ENCODE assay signal across 16 cellular contexts in genomic region chr5:139415869-139416268, GRCh38. TPM values are rescaled to one million over a fixed set of nuclear protein-coding genes. Genes with fewer than 3 reads are reported as not detected.
DNase-seq lines count a peak whose midpoint lies in the region; ATAC-seq and TF ChIP-seq lines count a peak whose summit lies in the region.
"Had no signal": no experiment of that assay in that cellular context is flagged by ENCODE, and none has a peak within 500 bp of the region (broad histone marks: within the 10 kb centered on the region; RNA-seq: fewer than 3 reads in every experiment).

No MANE protein-coding gene starts in this region.

- H3K36me3 ChIP-seq in MM.1S (replicated peaks; ENCODE audit: insufficient read depth, low read length) (no peaks in the 10 kb centered on the region), skeletal muscle tissue (ENCODE audit: control insufficient read depth in 3 of 3, insufficient read depth in 3 of 3, low read length in 3 of 3) (peaks cover 1 to 9% (median 2%) of the 10 kb centered on the region in 3 donors), mucosa of descending colon (ENCODE audit: low read depth) (no peaks in the 10 kb centered on the region)
- H3K36me3 ChIP-seq: ovary had no signal

- peak overlapping the region; percentile 63 for H3K4me2 ChIP-seq in MM.1S (ENCODE audit: low read depth, low read length)

- H3K9me3 ChIP-seq in MM.1S (replicated peaks; ENCODE audit: insufficient read depth, low read length): no peaks in the 10 kb centered on the region
- no peaks in the 10 kb centered on the region for H3K9me3 ChIP-seq in skeletal muscle tissue (ENCODE audit: control insufficient read depth in 3 of 3, low read length in 3 of 3)
- H3K9me3 ChIP-seq in mucosa of descending colon: no peaks in the 10 kb centered on the region
- H3K9me3 ChIP-seq: ovary had no signal

- peak overlapping the region; percentile 89 for H3K27ac Mint-ChIP-seq in T-helper 2 cell treated with Interferon-gamma antibody and Interleukin-4, amounts not matched to agents 5 μg/mL and 100 μg/mL, for 36 hours
- H3K27ac Mint-ChIP-seq: effector memory CD8-positive, alpha-beta T cell had no signal

- peaks cover 34% of the 10 kb centered on the region for H3F3A ChIP-seq in MM.1S (ENCODE audit: insufficient read depth, low read length)

- no peaks in the 10 kb centered on the region for H3K9me2 ChIP-seq in MM.1S (replicated peaks; ENCODE audit: insufficient read depth, low read length)

- no peaks in the 10 kb centered on the region for H3K27me3 Mint-ChIP-seq in T-helper 2 cell treated with Interferon-gamma antibody and Interleukin-4, amounts not matched to agents 5 μg/mL and 100 μg/mL, for 36 hours (ENCODE audit: low read depth)
- H3K27me3 Mint-ChIP-seq: CD4-positive, alpha-beta memory T cell; effector memory CD8-positive, alpha-beta T cell had no signal

- H3K36me3 Mint-ChIP-seq in T-helper 2 cell treated with Interferon-gamma antibody and Interleukin-4, amounts not matched to agents 5 μg/mL and 100 μg/mL, for 36 hours (ENCODE audit: low read depth): peaks cover 17% of the 10 kb centered on the region

- no peaks in the 10 kb centered on the region for H3K79me2 ChIP-seq in MM.1S (ENCODE audit: low read length)

- peaks cover 57% of the 10 kb centered on the region for H3K4me1 ChIP-seq in MM.1S (ENCODE audit: low read length)
- peaks cover 61 to 72% (median 66%) of the 10 kb centered on the region in 3 donors for H3K4me1 ChIP-seq in skeletal muscle tissue (ENCODE audit: control insufficient read depth in 3 of 3, insufficient read depth in 3 of 3, low read length in 3 of 3)
- peaks cover 32% of the 10 kb centered on the region for H3K4me1 ChIP-seq in mucosa of descending colon (ENCODE audit: low read depth)

- H3K27me3 ChIP-seq in MM.1S (replicated peaks; ENCODE audit: insufficient read depth, low read length) (no peaks in the 10 kb centered on the region), skeletal muscle tissue (ENCODE audit: control insufficient read depth in 3 of 3, insufficient read depth in 3 of 3, low read length in 3 of 3) (no peaks in the 10 kb centered on the region)
- H3K27me3 ChIP-seq: foreskin keratinocyte, ovary had no signal

- no peak for DNase-seq in T-helper 2 cell treated with Interferon-gamma antibody and Interleukin-4, amounts not matched to agents 5 μg/mL and 100 μg/mL, for 36 hours (ENCODE audit: low spot score)
- DNase-seq in T-helper 2 cell (no peak), MM.1S (no peak), caudate nucleus (lab: John Stamatoyannopoulos, UW) (no peak), GM19240 (ENCODE audit: insufficient read length, low spot score) (no peak), DMS79 treated with DMSO at 0.1 percent for 48 hours (lab: John Stamatoyannopoulos, UW) (no peak), mucosa of descending colon (no peak)
- DNase-seq: 8988T; CD4-positive, alpha-beta memory T cell; effector memory CD8-positive, alpha-beta T cell; NCI-H2171; ovary; SIG-M5 had no signal

- H3K9me3 Mint-ChIP-seq in T-helper 2 cell treated with Interferon-gamma antibody and Interleukin-4, amounts not matched to agents 5 μg/mL and 100 μg/mL, for 36 hours: no peaks in the 10 kb centered on the region
- H3K9me3 Mint-ChIP-seq: CD4-positive, alpha-beta memory T cell; effector memory CD8-positive, alpha-beta T cell had no signal

- H4K20me1 ChIP-seq in MM.1S (ENCODE audit: insufficient read depth, low read length): no peaks in the 10 kb centered on the region

- peaks cover 54% of the 10 kb centered on the region for H3K4me1 Mint-ChIP-seq in T-helper 2 cell treated with Interferon-gamma antibody and Interleukin-4, amounts not matched to agents 5 μg/mL and 100 μg/mL, for 36 hours (ENCODE audit: low read depth)

- intact Hi-C loops in mucosa of descending colon (cut with DNase I, micrococcal nuclease): no loop called here

- peak overlapping the region; percentile 4; the same call in 1 of the 2 replicates for H2AFZ ChIP-seq in MM.1S (ENCODE audit: low read length)

- H3K27ac ChIP-seq in MM.1S (ENCODE audit: low read length): peak overlapping the region; percentile 95
- H3K27ac ChIP-seq in caudate nucleus (ENCODE audit: low read depth, low read length): peak overlapping the region; percentile 93
- H3K27ac ChIP-seq in skeletal muscle tissue (ENCODE audit: low read depth, low read length): peak overlapping the region; percentile 87
- H3K27ac ChIP-seq: foreskin keratinocyte had no signal

- H3K4me3 ChIP-seq in MM.1S (ENCODE audit: low read length) (no peak overlapping the region), skeletal muscle tissue (ENCODE audit: low read length in 3 of 3) (no peak overlapping the region), mucosa of descending colon (no peak overlapping the region)
- H3K4me3 ChIP-seq: ovary had no signal

- H3K9ac ChIP-seq in MM.1S (ENCODE audit: low read length): peak overlapping the region; percentile 83
- H3K9ac ChIP-seq in skeletal muscle tissue (ENCODE audit: low read depth in 1 of 3, low read length in 3 of 3): peak overlapping the region in 1 of 3 donors; percentile 75

- peak overlapping the region; percentile 71 for H3K4me3 Mint-ChIP-seq in T-helper 2 cell treated with Interferon-gamma antibody and Interleukin-4, amounts not matched to agents 5 μg/mL and 100 μg/mL, for 36 hours
- H3K4me3 Mint-ChIP-seq: effector memory CD8-positive, alpha-beta T cell had no signal

- no peak for ATAC-seq in mucosa of descending colon
- ATAC-seq: effector memory CD8-positive, alpha-beta T cell had no signal

- TF ChIP-seq CTCF in MM.1S (IDR thresholded peaks at IDR 0.05; ENCODE audit: low read length): no peak
- no peak for TF ChIP-seq CTCF in mucosa of descending colon (IDR thresholded peaks at IDR 0.05)

RNA-seq across cellular contexts. Expression of gene SPATA24, which starts 12.0 kb away (rescaled TPM):
- total RNA-seq in skeletal muscle tissue (12.0 TPM), mucosa of descending colon (1 to 10 TPM; 3.0 to 4.5 (median 3.4) TPM)

RNA-seq across cellular contexts. Expression of gene PROB1, which starts 21.0 kb away (rescaled TPM):
- total RNA-seq in skeletal muscle tissue (23.5 TPM), mucosa of descending colon (under 1 TPM; 0.58 to 0.98 (median 0.94) TPM)

RNA-seq across cellular contexts. Expression of gene DNAJC18, which starts 23.5 kb away (rescaled TPM):
- total RNA-seq in skeletal muscle tissue: 16.2 TPM
- total RNA-seq in mucosa of descending colon: 10 to 100 TPM in 1 of 3 donors, 1 to 10 TPM in 2; 4.2 to 10.3 (median 5.1) TPM

RNA-seq across cellular contexts. Expression of gene MZB1, which starts 26.2 kb away (rescaled TPM):
- total RNA-seq in skeletal muscle tissue (0.52 TPM), mucosa of descending colon (10 to 100 TPM in 2 of 3 donors, 1 to 10 TPM in 1; 5.6 to 23.7 (median 10.2) TPM)

RNA-seq across cellular contexts. Expression of gene SLC23A1, which starts 32.8 kb away (rescaled TPM):
- total RNA-seq in skeletal muscle tissue: not detected
- 1 to 10 TPM; 2.5 to 9.0 (median 5.1) TPM for total RNA-seq in mucosa of descending colon
- total RNA-seq: CD4-positive, alpha-beta memory T cell; foreskin keratinocyte; mesenteric fat pad had no signal

Comparison
In these comparisons a context has a peak if more than half of its experiments do, and no peak if none do; other contexts are left out.
1. RNA of gene PROB1, which starts 21.0 kb away (total RNA-seq): 23.5 TPM in skeletal muscle tissue (single experiment); 0.58 to 0.98 TPM in mucosa of descending colon; every median in the first group is over 10 times any median in the second.
2. Peak in every context shown above with its lines, with median percentiles within 50 percentile points of each other: H3K27ac ChIP-seq.